9 cellular contexts compared by ENCODE assay signal in the genomic region with DNA sequence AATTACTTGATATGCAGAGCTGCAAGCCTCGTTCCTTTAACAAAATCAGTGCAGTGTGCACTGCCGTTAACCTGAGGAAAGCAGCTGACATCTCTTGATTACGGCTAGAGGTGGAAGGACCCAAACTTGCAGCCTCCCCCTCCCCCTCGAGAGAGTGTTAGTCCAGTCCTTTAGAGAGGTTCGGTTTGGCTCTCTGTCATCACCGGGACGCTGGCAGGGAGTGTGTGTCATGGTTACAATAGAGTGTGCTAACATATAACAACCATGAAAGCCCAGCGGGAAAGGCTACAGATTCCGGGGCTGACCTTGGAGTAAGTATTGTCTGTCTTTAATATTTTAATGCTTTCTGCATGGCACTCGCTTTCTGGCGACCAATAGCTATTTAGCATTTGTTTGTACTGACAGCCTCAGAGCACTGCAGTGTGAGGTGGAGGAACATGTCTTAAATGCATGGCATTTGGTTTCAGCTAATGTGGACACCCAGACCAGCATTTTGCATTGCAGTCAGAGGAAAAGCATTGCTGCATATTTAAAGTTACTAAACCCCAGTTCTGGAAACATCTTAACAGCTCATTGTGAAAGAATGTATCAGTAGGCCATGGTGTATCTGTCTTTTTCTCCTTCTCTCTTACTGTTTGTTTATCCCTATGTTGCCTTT.
DNase-seq lines count a peak whose midpoint lies in the region; ATAC-seq, FAIRE-seq and TF ChIP-seq lines count a peak whose summit lies in the region.
"Had no signal": no experiment of that assay in that cellular context is flagged by ENCODE, and none has a peak within 500 bp of the region (broad histone marks: within the 10 kb centered on the region; RNA-seq: fewer than 3 reads in every experiment).

No MANE protein-coding gene starts in this region.

- TF ChIP-seq CTCF in HEK293 (tag by site-specific recombination; IDR thresholded peaks at IDR 0.05) (no peak), MCF 10A (IDR thresholded peaks at IDR 0.05; ENCODE audit: unreplicated experiment) (no peak), keratinocyte (optimal IDR thresholded peaks at IDR 0.05 in 1 of 3, IDR thresholded peaks at IDR 0.05 in 1 of 3, conservative IDR thresholded peaks at IDR 0.05 in 1 of 3; ENCODE audit: extremely low read depth in 1 of 3, insufficient read depth in 2 of 3, low read length in 3 of 3) (no peak)

- peak overlapping the region; percentile 94 for H3K4me2 ChIP-seq in keratinocyte (ENCODE audit: control insufficient read depth, extremely low read depth, insufficient read depth, low read depth, low read length)

- H3K4me1 ChIP-seq in HEK293 (ENCODE audit: control insufficient read depth, insufficient read depth, low read length) = peaks cover 21% of the 10 kb centered on the region
- H3K4me1 ChIP-seq in keratinocyte (ENCODE audit: control insufficient read depth, extremely low read depth, insufficient read depth, low read length) = peaks cover 31% of the 10 kb centered on the region

- H3K27ac Mint-ChIP-seq in MCF 10A (ENCODE audit: low read depth, unreplicated experiment) = peak overlapping the region; percentile 90
- H3K27ac Mint-ChIP-seq: T-helper 1 cell treated with Interleukin-12 subunit alpha and Interleukin-12 subunit beta and Interleukin-4 antibody, amounts not matched to agents 30 μg/mL and 1 μg/mL, for 36 hours had no signal

- intact Hi-C loops in MCF 10A (cut with micrococcal nuclease) = no loop called here

- no peaks in the 10 kb centered on the region for H3K27me3 ChIP-seq in keratinocyte (ENCODE audit: control insufficient read depth, extremely low read depth, insufficient read depth, low read length)

- CTCF ChIA-PET in HEK293 (lab: Yijun Ruan, JAX) (interaction anchor here (0.6 to 1.1 kb wide), 2 partner anchors 191 to 252 kb away, joined by 3 read pairs; no protein-coding TSS in a partner anchor), MCF 10A (lab: Yijun Ruan, JAX) (interaction anchor here (0.6 to 1.8 kb wide), 8 partner anchors 10 to 1154 kb away, joined by 3 to 10 read pairs (median 3); no protein-coding TSS in a partner anchor)

- H3K36me3 Mint-ChIP-seq in MCF 10A (ENCODE audit: insufficient read depth, unreplicated experiment) = no peaks in the 10 kb centered on the region

- no peaks in the 10 kb centered on the region for H3K79me2 ChIP-seq in keratinocyte (ENCODE audit: control insufficient read depth, insufficient read depth, low read length)

- H3K36me3 ChIP-seq in HEK293 (ENCODE audit: control insufficient read depth in 2 of 2, insufficient read depth in 1 of 2, low read length in 2 of 2) = no peaks in the 10 kb centered on the region
- H3K36me3 ChIP-seq in keratinocyte (ENCODE audit: control insufficient read depth in 2 of 2, extremely low read depth in 1 of 2, insufficient read depth in 2 of 2, low read length in 2 of 2) = no peaks in the 10 kb centered on the region

- no peaks in the 10 kb centered on the region for H3K9me1 ChIP-seq in keratinocyte (ENCODE audit: control insufficient read depth, extremely low read depth, insufficient read depth, low read length)

- H2AFZ ChIP-seq in keratinocyte (ENCODE audit: control insufficient read depth, low read length) = peak overlapping the region; percentile 79

- ATAC-seq in HG02610 (IDR thresholded peaks at IDR 0.05; ENCODE audit: unreplicated experiment) = no peak

- no TSS peak for BruUV-seq in MCF 10A (replicated peaks; lab: Mats Ljungman, UMichigan)

- FAIRE-seq in keratinocyte (lab: Jason Lieb, UNC) = peak; percentile 93
- no peak for FAIRE-seq in frontal cortex (lab: Jason Lieb, UNC)

- H4K20me1 ChIP-seq in keratinocyte (ENCODE audit: control insufficient read depth, extremely low read depth, insufficient read depth, low read length) = no peaks in the 10 kb centered on the region

- no peaks in the 10 kb centered on the region for H3K9me3 Mint-ChIP-seq in MCF 10A (ENCODE audit: unreplicated experiment)
- H3K9me3 Mint-ChIP-seq: T-helper 1 cell treated with Interleukin-12 subunit alpha and Interleukin-12 subunit beta and Interleukin-4 antibody, amounts not matched to agents 30 μg/mL and 1 μg/mL, for 36 hours had no signal

- DNase-seq in MCF 10A (ENCODE audit: unreplicated experiment) (peak; percentile 60), keratinocyte (ENCODE audit: low read depth, low spot score) (no peak), frontal cortex (ENCODE audit: low spot score in 2 of 2) (no peak), NCI-H446 (lab: John Stamatoyannopoulos, UW) (no peak)
- no peak for DNase-seq in activated effector memory CD4-positive, alpha-beta T cell treated with Interleukin-2 at 50 U/mL for 16 hours

- H3K27ac ChIP-seq in HEK293 (ENCODE audit: extremely low read depth, low read depth, low read length) = no peak overlapping the region; the same call in 1 of the 2 replicates
- H3K27ac ChIP-seq in keratinocyte (ENCODE audit: control insufficient read depth, insufficient read depth, low read length) = peak overlapping the region; percentile 82
- peak overlapping the region in 17 of 21 experiments; percentile 1 to 79 (median 47) for H3K27ac ChIP-seq in skin epidermis

- peaks cover 34% of the 10 kb centered on the region for H3K4me1 Mint-ChIP-seq in MCF 10A (ENCODE audit: insufficient read depth, unreplicated experiment)

- H3K4me3 ChIP-seq in HEK293 (ENCODE audit: low read depth, low read length) = no peak overlapping the region
- H3K4me3 ChIP-seq in keratinocyte (ENCODE audit: control insufficient read depth in 2 of 3, extremely low read depth in 1 of 3, insufficient read depth in 2 of 3, low read depth in 1 of 3, low read length in 3 of 3) = peak overlapping the region in 2 of 3 experiments; percentile 62 to 68
- H3K4me3 ChIP-seq in skin epidermis = peak overlapping the region; percentile 1 to 41 (median 12)

- no peaks in the 10 kb centered on the region for H3K9me3 ChIP-seq in HEK293 (ENCODE audit: control insufficient read depth, insufficient read depth, low read depth, low read length)
- no peaks in the 10 kb centered on the region for H3K9me3 ChIP-seq in keratinocyte (ENCODE audit: control insufficient read depth, low read depth, low read length)

- dilution Hi-C loops in keratinocyte (cut with MboI; ENCODE audit: extremely low pct_ligation_motif_present, low sequenced_read_pairs) = no loop called here

- peak overlapping the region; percentile 74 for H3K9ac ChIP-seq in keratinocyte (ENCODE audit: control insufficient read depth, extremely low read depth, insufficient read depth, low read length)

- POLR2A ChIA-PET in HEK293 (lab: Yijun Ruan, JAX) = no interaction called here
- POLR2A ChIA-PET in MCF 10A (lab: Yijun Ruan, JAX) = interaction anchor here (0.6 to 5.0 kb wide), 24 partner anchors 10 to 837 kb away, joined by 3 to 31 read pairs (median 6); no protein-coding TSS in a partner anchor

- no peaks in the 10 kb centered on the region for H3K27me3 Mint-ChIP-seq in MCF 10A (ENCODE audit: insufficient read depth, unreplicated experiment)

- H3K4me3 Mint-ChIP-seq in MCF 10A (ENCODE audit: unreplicated experiment) = peak overlapping the region; percentile 74
- H3K4me3 Mint-ChIP-seq: T-helper 1 cell treated with Interleukin-12 subunit alpha and Interleukin-12 subunit beta and Interleukin-4 antibody, amounts not matched to agents 30 μg/mL and 1 μg/mL, for 36 hours had no signal

TF ChIP-seq in HEK293, 187 proteins besides CTCF, POLR2A, EP300 and RAD21 (continues in another document):
- TF ChIP-seq ZNF335 (tag by site-specific recombination; conservative IDR thresholded peaks at IDR 0.05) (peak; percentile 61), ZNF362 (tag by site-specific recombination; IDR thresholded peaks at IDR 0.05) (peak; percentile 69; the same call in 1 of the 2 replicates), ZEB2 (tag by site-specific recombination; IDR thresholded peaks at IDR 0.05) (no peak)
- TF ChIP-seq, protein P1, sequence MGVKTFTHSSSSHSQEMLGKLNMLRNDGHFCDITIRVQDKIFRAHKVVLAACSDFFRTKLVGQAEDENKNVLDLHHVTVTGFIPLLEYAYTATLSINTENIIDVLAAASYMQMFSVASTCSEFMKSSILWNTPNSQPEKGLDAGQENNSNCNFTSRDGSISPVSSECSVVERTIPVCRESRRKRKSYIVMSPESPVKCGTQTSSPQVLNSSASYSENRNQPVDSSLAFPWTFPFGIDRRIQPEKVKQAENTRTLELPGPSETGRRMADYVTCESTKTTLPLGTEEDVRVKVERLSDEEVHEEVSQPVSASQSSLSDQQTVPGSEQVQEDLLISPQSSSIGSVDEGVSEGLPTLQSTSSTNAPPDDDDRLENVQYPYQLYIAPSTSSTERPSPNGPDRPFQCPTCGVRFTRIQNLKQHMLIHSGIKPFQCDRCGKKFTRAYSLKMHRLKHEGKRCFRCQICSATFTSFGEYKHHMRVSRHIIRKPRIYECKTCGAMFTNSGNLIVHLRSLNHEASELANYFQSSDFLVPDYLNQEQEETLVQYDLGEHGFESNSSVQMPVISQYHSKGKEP (tag by site-specific recombination; IDR thresholded peaks at IDR 0.05) = peak; percentile 56; the same call in 1 of the 2 replicates
